Comparison of ENCODE assay signal across 8 cellular contexts in the genomic region with DNA sequence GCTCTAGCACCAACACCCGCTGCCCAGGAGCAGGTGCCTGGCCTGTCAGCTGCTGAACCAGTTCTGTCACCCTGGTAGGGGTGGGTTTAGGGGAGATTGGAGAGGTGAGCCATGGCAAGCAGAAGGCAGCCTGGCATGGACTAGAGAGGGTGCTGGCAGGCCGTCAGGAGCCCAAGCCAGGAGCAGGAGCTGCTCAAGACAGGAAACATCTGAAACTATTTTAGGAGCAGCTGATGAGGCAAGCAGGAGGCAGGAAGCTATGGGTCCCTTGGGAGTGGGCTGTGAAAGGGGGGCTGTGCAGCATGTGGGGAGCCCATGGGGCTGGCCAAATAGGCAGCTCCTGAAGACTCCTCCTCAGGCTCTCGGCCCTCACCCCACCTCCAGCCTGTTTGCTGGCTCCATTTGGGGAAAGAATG. TPM values are rescaled to one million over a fixed set of nuclear protein-coding genes. Genes with fewer than 3 reads are reported as not detected.
DNase-seq lines count a peak whose midpoint lies in the region; ATAC-seq and TF ChIP-seq lines count a peak whose summit lies in the region.

No MANE protein-coding gene starts in this region.

- H3K79me2 ChIP-seq in MM.1S (ENCODE audit: low read length), result no peaks in the 10 kb centered on the region

- peak overlapping the region; percentile 60 to 69 for H3K27ac ChIP-seq in mucosa of rectum (ENCODE audit: low read depth in 2 of 2, low read length in 2 of 2)
- no peak overlapping the region for H3K27ac ChIP-seq in MM.1S (ENCODE audit: low read length)

- no peaks in the 10 kb centered on the region for H3F3A ChIP-seq in MM.1S (ENCODE audit: insufficient read depth, low read length)

- ATAC-seq in HG03097 (IDR thresholded peaks at IDR 0.05; ENCODE audit: low FRiP score, unreplicated experiment), result no peak
- ATAC-seq in HG02852 (IDR thresholded peaks at IDR 0.05; ENCODE audit: unreplicated experiment), result no peak
- no peak for ATAC-seq in HG03045 (IDR thresholded peaks at IDR 0.05; ENCODE audit: unreplicated experiment)

- no peak overlapping the region for H2AFZ ChIP-seq in MM.1S (ENCODE audit: low read length)

- H3K4me3 ChIP-seq in mucosa of rectum (ENCODE audit: low read length in 2 of 2), result no peak overlapping the region
- H3K4me3 ChIP-seq in MM.1S (ENCODE audit: low read length), result no peak overlapping the region

- H3K27me3 ChIP-seq in mucosa of rectum (ENCODE audit: control insufficient read depth in 2 of 2, insufficient read depth in 2 of 2, low read length in 2 of 2) (peaks cover 0 to 2% of the 10 kb centered on the region in 2 donors), MM.1S (replicated peaks; ENCODE audit: insufficient read depth, low read length) (peaks cover 6% of the 10 kb centered on the region; the same call in 1 of the 2 replicates)

- no peak overlapping the region for H3K4me2 ChIP-seq in MM.1S (ENCODE audit: low read depth, low read length)

- H3K4me1 ChIP-seq in mucosa of rectum (ENCODE audit: control insufficient read depth in 2 of 2, insufficient read depth in 2 of 2, low read length in 2 of 2) (peaks cover 23 to 27% of the 10 kb centered on the region in 2 donors), MM.1S (ENCODE audit: low read length) (no peaks in the 10 kb centered on the region)

- H3K9me2 ChIP-seq in MM.1S (replicated peaks; ENCODE audit: insufficient read depth, low read length), result no peaks in the 10 kb centered on the region

- H4K20me1 ChIP-seq in MM.1S (ENCODE audit: insufficient read depth, low read length), result no peaks in the 10 kb centered on the region

- no peak for TF ChIP-seq CTCF in MM.1S (IDR thresholded peaks at IDR 0.05; ENCODE audit: low read length)

- peak; percentile 93 for DNase-seq in GM03348 (ENCODE audit: low spot score)
- peak; percentile 66 for DNase-seq in NOMO-1 treated with DMSO at 0.1 percent for 48 hours (lab: John Stamatoyannopoulos, UW; ENCODE audit: unreplicated experiment)
- DNase-seq in dermis blood vessel endothelial cell, result peak; percentile 99
- no peak for DNase-seq in MM.1S

- H3K36me3 ChIP-seq in mucosa of rectum (ENCODE audit: control insufficient read depth in 2 of 2, insufficient read depth in 2 of 2, low read length in 2 of 2) (peaks cover 14 to 17% of the 10 kb centered on the region in 2 donors), MM.1S (replicated peaks; ENCODE audit: insufficient read depth, low read length) (no peaks in the 10 kb centered on the region)

- no peaks in the 10 kb centered on the region for H3K9me3 ChIP-seq in mucosa of rectum (ENCODE audit: control insufficient read depth in 2 of 2, low read length in 2 of 2)
- H3K9me3 ChIP-seq in MM.1S (replicated peaks; ENCODE audit: insufficient read depth, low read length), result no peaks in the 10 kb centered on the region

- H3K9ac ChIP-seq in mucosa of rectum (ENCODE audit: low read depth in 1 of 2, low read length in 2 of 2), result peak overlapping the region in 1 of 2 donors; percentile 12
- H3K9ac ChIP-seq in MM.1S (ENCODE audit: low read length), result no peak overlapping the region

RNA-seq across cellular contexts. Expression of gene INKA1, which starts 2.3 kb away (rescaled TPM):
- total RNA-seq in dermis blood vessel endothelial cell, result 14.0 and 28.8 TPM in 2 replicates

RNA-seq across cellular contexts. Expression of gene CDHR4, which starts 5.7 kb away (rescaled TPM):
- total RNA-seq in dermis blood vessel endothelial cell, result not detected in 2 replicates

RNA-seq across cellular contexts. Expression of gene UBA7, which starts 8.4 kb away (rescaled TPM):
- 44.2 and 58.5 TPM in 2 replicates for total RNA-seq in dermis blood vessel endothelial cell

RNA-seq across cellular contexts. Expression of gene IP6K1, which starts 19.0 kb away (rescaled TPM):
- total RNA-seq in dermis blood vessel endothelial cell, result 57.3 and 89.1 TPM in 2 replicates

RNA-seq across cellular contexts. Expression of gene TRAIP, which starts 51.0 kb away (rescaled TPM):
- 2.0 and 3.9 TPM in 2 replicates for total RNA-seq in dermis blood vessel endothelial cell
